ENCODE assay signal across 17 cellular contexts in the genomic region with DNA sequence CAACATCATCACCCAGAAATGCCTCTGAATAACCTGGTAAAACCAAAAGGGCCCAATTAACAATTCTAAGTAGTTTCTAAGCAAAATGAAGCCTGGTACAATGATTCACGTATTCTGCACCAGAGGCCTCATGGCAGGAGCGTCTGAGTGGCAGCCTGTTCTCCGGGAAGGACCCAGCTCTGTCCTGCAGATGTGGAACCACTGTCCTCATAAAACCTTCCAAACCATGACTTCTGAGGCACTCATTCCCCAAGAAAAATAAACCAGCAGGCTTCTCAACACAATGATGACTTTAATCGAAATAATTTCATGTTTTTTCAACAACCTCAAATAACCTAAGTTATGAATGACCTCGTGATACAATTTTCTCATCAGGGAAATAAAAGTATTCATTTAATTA.
A peak's percentile ranks its signal among the peaks of the same experiment; 100 is the strongest.
DNase-seq lines count a peak whose midpoint lies in the region; ATAC-seq and TF ChIP-seq lines count a peak whose summit lies in the region.
"Had no signal": no experiment of that assay in that cellular context is flagged by ENCODE, and none has a peak within 500 bp of the region (broad histone marks: within the 10 kb centered on the region; RNA-seq: fewer than 3 reads in every experiment).

No MANE protein-coding gene starts in this region.

- no peak overlapping the region for H3K27ac ChIP-seq in CD8-positive, alpha-beta T cell (ENCODE audit: low read depth, low read length)
- H3K27ac ChIP-seq in OCI-LY7 (ENCODE audit: low read depth, low read length, poor library complexity, severe bottlenecking) (peak overlapping the region; percentile 94), rectal smooth muscle tissue (ENCODE audit: low read depth, low read length) (peak overlapping the region; percentile 12)
- H3K27ac ChIP-seq: left lung, right lobe of liver had no signal

- H4K20me1 ChIP-seq in OCI-LY7 (ENCODE audit: insufficient read depth, low read length), result peaks cover 57% of the 10 kb centered on the region

- no peak for ATAC-seq in CD8-positive, alpha-beta T cell
- no peak for ATAC-seq in HG03196 (IDR thresholded peaks at IDR 0.05; ENCODE audit: unreplicated experiment)
- ATAC-seq: left lung, mucosa of descending colon, right lobe of liver had no signal

- peak overlapping the region; percentile 45 for H3K27ac Mint-ChIP-seq in CD8-positive, alpha-beta T cell

- intact Hi-C loops in CD8-positive, alpha-beta T cell (cut with DNase I, micrococcal nuclease), result no loop called here
- intact Hi-C loops in OCI-LY7 (cut with micrococcal nuclease; ENCODE audit: unreplicated experiment), result loop anchor here (5.0 kb wide), 1 partner anchor 40 kb away; no protein-coding TSS in a partner anchor

- no peaks in the 10 kb centered on the region for H3K27me3 ChIP-seq in CD8-positive, alpha-beta T cell (ENCODE audit: insufficient read depth, low read length)
- no peaks in the 10 kb centered on the region for H3K27me3 ChIP-seq in rectal smooth muscle tissue (ENCODE audit: control insufficient read depth, insufficient read depth, low read length)
- H3K27me3 ChIP-seq: left lung, right lobe of liver had no signal

- no peaks in the 10 kb centered on the region for H3K9me2 ChIP-seq in OCI-LY7 (ENCODE audit: insufficient read depth, low read length)

- H3K4me2 ChIP-seq in OCI-LY7 (ENCODE audit: low read length), result peak overlapping the region; percentile 74

- H3K4me1 ChIP-seq in CD8-positive, alpha-beta T cell (ENCODE audit: insufficient read depth, low read length), result peaks cover 31% of the 10 kb centered on the region
- H3K4me1 ChIP-seq in OCI-LY7 (ENCODE audit: insufficient read depth, low read length, poor library complexity, severe bottlenecking) (peaks cover 48% of the 10 kb centered on the region), rectal smooth muscle tissue (ENCODE audit: control insufficient read depth, insufficient read depth, low read length) (peaks cover 63% of the 10 kb centered on the region)

- CTCF ChIA-PET in CD8-positive, alpha-beta T cell (lab: Charles Lee), result interaction anchor here (1.6 to 1.8 kb wide), 3 partner anchors 21 to 167 kb away, joined by 4 to 8 read pairs (median 5); no protein-coding TSS in a partner anchor
- CTCF ChIA-PET in OCI-LY7 (lab: Charles Lee; ENCODE audit: unreplicated experiment), result no interaction called here

- no peak overlapping the region for H3K9ac ChIP-seq in rectal smooth muscle tissue (ENCODE audit: low read length)

- no peak for TF ChIP-seq CTCF in CD8-positive, alpha-beta T cell (IDR thresholded peaks at IDR 0.05)
- TF ChIP-seq CTCF in OCI-LY7 (conservative IDR thresholded peaks at IDR 0.05; ENCODE audit: low read length), result no peak

- peaks cover 58% of the 10 kb centered on the region for H3K79me2 ChIP-seq in OCI-LY7 (ENCODE audit: insufficient read depth, low read depth, low read length)

- DNase-seq in CD8-positive, alpha-beta T cell, result no peak
- DNase-seq in OCI-LY7 (ENCODE audit: low spot score) (no peak), epidermal melanocyte (ENCODE audit: insufficient read length, low spot score) (peak; percentile 53), cerebellar cortex (ENCODE audit: low spot score) (no peak), NCI-H2171 (lab: John Stamatoyannopoulos, UW) (no peak)
- DNase-seq in stimulated activated CD4-positive, alpha-beta T cell treated with anti-CD3 and anti-CD28 coated beads, Interleukin-4, amount 100 ng/mL, for 24 hours, result no peak
- DNase-seq: activated CD4-positive, alpha-beta T cell treated with anti-CD3 and anti-CD28 coated beads, Interleukin-2, amount 50 U/mL, for 4 hours; left lung; mucosa of descending colon; MV-4-11; NCI-H2081 treated with DMSO at 0.1 percent for 48 hours; NCI-H526 treated with DMSO at 0.1 percent for 48 hours; occipital lobe; right lobe of liver; stimulated activated CD4-positive, alpha-beta T cell treated with anti-CD3 and anti-CD28 coated beads, Interleukin-2, amount 100 ng/mL, for 48 hours had no signal

- no peaks in the 10 kb centered on the region for H3K27me3 Mint-ChIP-seq in CD8-positive, alpha-beta T cell (ENCODE audit: low read depth)

- H3K4me3 ChIP-seq in CD8-positive, alpha-beta T cell (ENCODE audit: low read depth, low read length), result no peak overlapping the region
- H3K4me3 ChIP-seq in OCI-LY7 (ENCODE audit: low read depth, low read length, poor library complexity, severe bottlenecking), result peak overlapping the region; percentile 48
- no peak overlapping the region for H3K4me3 ChIP-seq in rectal smooth muscle tissue (ENCODE audit: low read length)
- H3K4me3 ChIP-seq: left lung, mucosa of descending colon, right lobe of liver had no signal

- H3K9me3 Mint-ChIP-seq in CD8-positive, alpha-beta T cell, result no peaks in the 10 kb centered on the region

- no peaks in the 10 kb centered on the region for H3K9me3 ChIP-seq in CD8-positive, alpha-beta T cell (ENCODE audit: low read length)
- H3K9me3 ChIP-seq in OCI-LY7 (ENCODE audit: low read length), result no peaks in the 10 kb centered on the region
- H3K9me3 ChIP-seq: left lung, mucosa of descending colon, right lobe of liver had no signal

- POLR2A ChIA-PET in CD8-positive, alpha-beta T cell (lab: Charles Lee), result no interaction called here
- POLR2A ChIA-PET in OCI-LY7 (lab: Charles Lee), result interaction anchor here (0.7 to 3.2 kb wide), 2 partner anchors 79 to 84 kb away, joined by 4 to 16 read pairs; no protein-coding TSS in a partner anchor

- no peaks in the 10 kb centered on the region for H3K36me3 ChIP-seq in CD8-positive, alpha-beta T cell (ENCODE audit: insufficient read depth, low read length)
- H3K36me3 ChIP-seq in OCI-LY7 (ENCODE audit: insufficient read depth, low read length) (no peaks in the 10 kb centered on the region), rectal smooth muscle tissue (ENCODE audit: control insufficient read depth, insufficient read depth, low read length) (no peaks in the 10 kb centered on the region)
- H3K36me3 ChIP-seq: left lung, right lobe of liver had no signal

- no peak overlapping the region for H2AFZ ChIP-seq in OCI-LY7 (ENCODE audit: low read length)

- peaks cover 86% of the 10 kb centered on the region for H3K4me1 Mint-ChIP-seq in CD8-positive, alpha-beta T cell (ENCODE audit: low read depth)

- H3K4me3 Mint-ChIP-seq in CD8-positive, alpha-beta T cell, result no peak overlapping the region

- no TSS peak for BruUV-seq in OCI-LY7 (replicated peaks; lab: Mats Ljungman, UMichigan)

- peaks cover 25% of the 10 kb centered on the region for H3K36me3 Mint-ChIP-seq in CD8-positive, alpha-beta T cell
